In the genomic region with DNA sequence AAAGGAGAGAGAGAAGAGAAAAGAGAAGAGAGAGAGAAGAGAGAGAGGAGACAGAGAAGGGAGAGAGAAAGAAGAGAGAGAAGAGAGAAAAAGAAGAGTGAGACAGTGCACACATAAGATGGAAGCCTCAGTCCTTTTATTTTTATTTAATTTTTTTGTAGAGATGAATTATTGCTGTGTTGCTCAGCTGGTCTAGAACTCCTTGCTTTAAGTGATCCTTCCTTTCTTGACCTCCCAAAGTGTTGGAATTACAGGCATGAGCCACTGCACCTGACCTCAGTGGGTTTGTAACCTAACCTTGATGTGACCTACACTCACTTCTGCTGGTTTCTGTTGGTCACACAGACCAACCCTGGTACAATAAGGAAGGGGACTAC, we compare ENCODE assay signal across 17 cellular contexts. TPM values are rescaled to one million over a fixed set of nuclear protein-coding genes. Genes with fewer than 3 reads are reported as not detected.
DNase-seq lines count a peak whose midpoint lies in the region; ATAC-seq and TF ChIP-seq lines count a peak whose summit lies in the region.
"Had no signal": no experiment of that assay in that cellular context is flagged by ENCODE, and none has a peak within 500 bp of the region (broad histone marks: within the 10 kb centered on the region; RNA-seq: fewer than 3 reads in every experiment).

No MANE protein-coding gene starts in this region.

- no peak overlapping the region for H3K4me3 ChIP-seq in CD8-positive, alpha-beta T cell (ENCODE audit: low read depth, low read length)
- H3K4me3 ChIP-seq in MM.1S (ENCODE audit: low read length) (no peak overlapping the region), PC-3 (ENCODE audit: low read length) (no peak overlapping the region)
- H3K4me3 ChIP-seq: MG63, Peyer's patch, SJSA1 had no signal

- H4K20me1 ChIP-seq in MM.1S (ENCODE audit: insufficient read depth, low read length) (no peaks in the 10 kb centered on the region), PC-3 (ENCODE audit: low read length) (no peaks in the 10 kb centered on the region)

- no peaks in the 10 kb centered on the region for H3K36me3 Mint-ChIP-seq in activated CD8-positive, alpha-beta T cell treated with anti-CD3 and anti-CD28 coated beads for 36 hours (ENCODE audit: low read depth)
- no peaks in the 10 kb centered on the region for H3K36me3 Mint-ChIP-seq in activated CD8-positive, alpha-beta T cell treated with anti-CD3 and anti-CD28 coated beads, Interleukin-2, amount 10 ng/mL, durations not matched to agents 7 days and 5 days (ENCODE audit: low read depth)
- no peaks in the 10 kb centered on the region for H3K36me3 Mint-ChIP-seq in CD8-positive, alpha-beta T cell
- H3K36me3 Mint-ChIP-seq in memory B cell, result no peaks in the 10 kb centered on the region
- H3K36me3 Mint-ChIP-seq: CD4-positive, alpha-beta memory T cell had no signal

- peak; percentile 28 for TF ChIP-seq CTCF in activated CD8-positive, alpha-beta T cell treated with anti-CD3 and anti-CD28 coated beads for 36 hours (IDR thresholded peaks at IDR 0.05)
- TF ChIP-seq CTCF in CD8-positive, alpha-beta T cell (IDR thresholded peaks at IDR 0.05), result peak; percentile 15
- TF ChIP-seq CTCF in MM.1S (IDR thresholded peaks at IDR 0.05; ENCODE audit: low read length), result no peak
- no peak for TF ChIP-seq CTCF in PC-3 (conservative IDR thresholded peaks at IDR 0.05; ENCODE audit: low read depth, low read length)

- no peaks in the 10 kb centered on the region for H3K36me3 ChIP-seq in CD8-positive, alpha-beta T cell (ENCODE audit: insufficient read depth, low read length)
- H3K36me3 ChIP-seq in MM.1S (replicated peaks; ENCODE audit: insufficient read depth, low read length), result no peaks in the 10 kb centered on the region
- H3K36me3 ChIP-seq in PC-3 (ENCODE audit: low read depth, low read length), result no peaks in the 10 kb centered on the region
- H3K36me3 ChIP-seq: MG63, Peyer's patch, SJSA1 had no signal

- no peak for DNase-seq in activated CD8-positive, alpha-beta T cell treated with anti-CD3 and anti-CD28 coated beads for 36 hours
- no peak for DNase-seq in activated CD8-positive, alpha-beta T cell treated with anti-CD3 and anti-CD28 coated beads, Interleukin-2, amount 10 ng/mL, durations not matched to agents 7 days and 5 days
- DNase-seq in CD8-positive, alpha-beta T cell, result no peak
- DNase-seq in MM.1S (no peak), memory B cell (ENCODE audit: low spot score in 2 of 2) (no peak), PC-3 (no peak), DMS 273 (lab: John Stamatoyannopoulos, UW; ENCODE audit: unreplicated experiment) (no peak), NOMO-1 treated with dmso at 0.1 percent for 144 hours (lab: John Stamatoyannopoulos, UW; ENCODE audit: unreplicated experiment) (no peak)
- DNase-seq: Calu3; CD4-positive, alpha-beta memory T cell; Kasumi-1; NCI-H1092; NCI-H2227 treated with DMSO at 0.1 percent for 48 hours had no signal

- no peak for ATAC-seq in activated CD8-positive, alpha-beta T cell treated with anti-CD3 and anti-CD28 coated beads for 36 hours
- no peak for ATAC-seq in activated CD8-positive, alpha-beta T cell treated with anti-CD3 and anti-CD28 coated beads, Interleukin-2, amount 10 ng/mL, durations not matched to agents 7 days and 5 days
- no peak for ATAC-seq in CD8-positive, alpha-beta T cell
- ATAC-seq in memory B cell (ENCODE audit: low read depth), result no peak
- no peak for ATAC-seq in PC-3

- no peaks in the 10 kb centered on the region for H3K9me3 ChIP-seq in CD8-positive, alpha-beta T cell (ENCODE audit: low read length)
- H3K9me3 ChIP-seq in MM.1S (replicated peaks; ENCODE audit: insufficient read depth, low read length), result no peaks in the 10 kb centered on the region
- H3K9me3 ChIP-seq in PC-3 (ENCODE audit: low read length), result no peaks in the 10 kb centered on the region
- H3K9me3 ChIP-seq: MG63, Peyer's patch, SJSA1 had no signal

- H3K27me3 ChIP-seq in CD8-positive, alpha-beta T cell (ENCODE audit: insufficient read depth, low read length), result no peaks in the 10 kb centered on the region
- H3K27me3 ChIP-seq in MM.1S (replicated peaks; ENCODE audit: insufficient read depth, low read length) (peaks cover 49% of the 10 kb centered on the region), PC-3 (ENCODE audit: low read length) (peaks cover 65% of the 10 kb centered on the region)
- H3K27me3 ChIP-seq: Peyer's patch had no signal

- no peaks in the 10 kb centered on the region for H3K4me1 ChIP-seq in CD8-positive, alpha-beta T cell (ENCODE audit: insufficient read depth, low read length)
- H3K4me1 ChIP-seq in MM.1S (ENCODE audit: low read length) (peaks cover 26% of the 10 kb centered on the region), PC-3 (ENCODE audit: insufficient read depth, low read length) (no peaks in the 10 kb centered on the region)
- H3K4me1 ChIP-seq: SJSA1 had no signal

- H3K9me2 ChIP-seq in MM.1S (replicated peaks; ENCODE audit: insufficient read depth, low read length), result no peaks in the 10 kb centered on the region
- no peaks in the 10 kb centered on the region for H3K9me2 ChIP-seq in PC-3 (replicated peaks; ENCODE audit: low read length)

- no peaks in the 10 kb centered on the region for H3K9me3 Mint-ChIP-seq in activated CD8-positive, alpha-beta T cell treated with anti-CD3 and anti-CD28 coated beads for 36 hours
- no peaks in the 10 kb centered on the region for H3K9me3 Mint-ChIP-seq in activated CD8-positive, alpha-beta T cell treated with anti-CD3 and anti-CD28 coated beads, Interleukin-2, amount 10 ng/mL, durations not matched to agents 7 days and 5 days (ENCODE audit: insufficient read depth)
- H3K9me3 Mint-ChIP-seq in CD8-positive, alpha-beta T cell, result no peaks in the 10 kb centered on the region
- H3K9me3 Mint-ChIP-seq in memory B cell, result no peaks in the 10 kb centered on the region

- BruUV-seq in PC-3 (replicated peaks; lab: Mats Ljungman, UMichigan), result no TSS peak

- CTCF ChIA-PET in activated CD8-positive, alpha-beta T cell treated with anti-CD3 and anti-CD28 coated beads for 36 hours (lab: Charles Lee), result interaction anchor here (1.1 kb wide), 1 partner anchor 13 kb away, joined by 3 read pairs; no protein-coding TSS in a partner anchor
- CTCF ChIA-PET in activated CD8-positive, alpha-beta T cell treated with anti-CD3 and anti-CD28 coated beads, Interleukin-2, amount 10 ng/mL, durations not matched to agents 7 days and 5 days (lab: Charles Lee), result no interaction called here
- CTCF ChIA-PET in CD8-positive, alpha-beta T cell (lab: Charles Lee), result no interaction called here
- CTCF ChIA-PET in PC-3 (lab: Charles Lee), result no interaction called here

- H3K4me2 ChIP-seq in MM.1S (ENCODE audit: low read depth, low read length) (peak overlapping the region; percentile 37; the same call in 1 of the 2 replicates), PC-3 (ENCODE audit: low read length) (no peak overlapping the region)

- H3K9ac ChIP-seq in MM.1S (ENCODE audit: low read length) (no peak overlapping the region), PC-3 (ENCODE audit: low read length) (no peak overlapping the region)

- POLR2A ChIA-PET in activated CD8-positive, alpha-beta T cell treated with anti-CD3 and anti-CD28 coated beads for 36 hours (lab: Charles Lee), result no interaction called here
- POLR2A ChIA-PET in activated CD8-positive, alpha-beta T cell treated with anti-CD3 and anti-CD28 coated beads, Interleukin-2, amount 10 ng/mL, durations not matched to agents 7 days and 5 days (lab: Charles Lee), result no interaction called here
- POLR2A ChIA-PET in CD8-positive, alpha-beta T cell (lab: Charles Lee), result no interaction called here
- POLR2A ChIA-PET in PC-3 (lab: Charles Lee; ENCODE audit: unreplicated experiment), result no interaction called here

- no peak overlapping the region for H3K27ac Mint-ChIP-seq in activated CD8-positive, alpha-beta T cell treated with anti-CD3 and anti-CD28 coated beads for 36 hours
- H3K27ac Mint-ChIP-seq in activated CD8-positive, alpha-beta T cell treated with anti-CD3 and anti-CD28 coated beads, Interleukin-2, amount 10 ng/mL, durations not matched to agents 7 days and 5 days, result no peak overlapping the region
- H3K27ac Mint-ChIP-seq in CD8-positive, alpha-beta T cell, result no peak overlapping the region
- peak overlapping the region; percentile 91 for H3K27ac Mint-ChIP-seq in memory B cell
- H3K27ac Mint-ChIP-seq: CD4-positive, alpha-beta memory T cell had no signal

- H2AFZ ChIP-seq in MM.1S (ENCODE audit: low read length) (no peak overlapping the region), PC-3 (ENCODE audit: low read length) (no peak overlapping the region)

- intact Hi-C loops in activated CD8-positive, alpha-beta T cell treated with anti-CD3 and anti-CD28 coated beads for 36 hours (cut with micrococcal nuclease), result no loop called here
- intact Hi-C loops in CD8-positive, alpha-beta T cell (cut with DNase I, micrococcal nuclease), result no loop called here
- intact Hi-C loops in PC-3 (cut with micrococcal nuclease), result no loop called here

- H3K27me3 Mint-ChIP-seq in activated CD8-positive, alpha-beta T cell treated with anti-CD3 and anti-CD28 coated beads for 36 hours, result peaks cover 34% of the 10 kb centered on the region
- H3K27me3 Mint-ChIP-seq in activated CD8-positive, alpha-beta T cell treated with anti-CD3 and anti-CD28 coated beads, Interleukin-2, amount 10 ng/mL, durations not matched to agents 7 days and 5 days (ENCODE audit: low read depth), result peaks cover 49% of the 10 kb centered on the region
- peaks cover 46% of the 10 kb centered on the region for H3K27me3 Mint-ChIP-seq in CD8-positive, alpha-beta T cell (ENCODE audit: low read depth)
- H3K27me3 Mint-ChIP-seq in memory B cell, result no peaks in the 10 kb centered on the region

- peaks cover 7% of the 10 kb centered on the region for H3K4me1 Mint-ChIP-seq in activated CD8-positive, alpha-beta T cell treated with anti-CD3 and anti-CD28 coated beads for 36 hours (ENCODE audit: low read depth)
- peaks cover 9% of the 10 kb centered on the region for H3K4me1 Mint-ChIP-seq in activated CD8-positive, alpha-beta T cell treated with anti-CD3 and anti-CD28 coated beads, Interleukin-2, amount 10 ng/mL, durations not matched to agents 7 days and 5 days (ENCODE audit: low read depth)
- H3K4me1 Mint-ChIP-seq in CD8-positive, alpha-beta T cell (ENCODE audit: low read depth), result no peaks in the 10 kb centered on the region
- peaks cover 45% of the 10 kb centered on the region for H3K4me1 Mint-ChIP-seq in memory B cell

- H3K79me2 ChIP-seq in MM.1S (ENCODE audit: low read length), result no peaks in the 10 kb centered on the region
- H3K79me2 ChIP-seq in PC-3 (ENCODE audit: low read length), result no peaks in the 10 kb centered on the region

- H3F3A ChIP-seq in MM.1S (ENCODE audit: insufficient read depth, low read length) (peaks cover 12% of the 10 kb centered on the region), PC-3 (ENCODE audit: low read length, unreplicated experiment) (no peaks in the 10 kb centered on the region)

- H3K27ac ChIP-seq in CD8-positive, alpha-beta T cell (ENCODE audit: low read depth, low read length), result no peak overlapping the region
- H3K27ac ChIP-seq in MM.1S (ENCODE audit: low read length) (no peak overlapping the region), PC-3 (ENCODE audit: low read length) (no peak overlapping the region)
- H3K27ac ChIP-seq: 22Rv1, Peyer's patch, SJSA1 had no signal

- H3K4me3 Mint-ChIP-seq in activated CD8-positive, alpha-beta T cell treated with anti-CD3 and anti-CD28 coated beads for 36 hours, result no peak overlapping the region
- H3K4me3 Mint-ChIP-seq in activated CD8-positive, alpha-beta T cell treated with anti-CD3 and anti-CD28 coated beads, Interleukin-2, amount 10 ng/mL, durations not matched to agents 7 days and 5 days, result no peak overlapping the region
- no peak overlapping the region for H3K4me3 Mint-ChIP-seq in CD8-positive, alpha-beta T cell
- peak overlapping the region; percentile 46 for H3K4me3 Mint-ChIP-seq in memory B cell
- H3K4me3 Mint-ChIP-seq: CD4-positive, alpha-beta memory T cell had no signal

RNA-seq across cellular contexts. Expression of gene CD40, which starts 6.3 kb away (rescaled TPM):
- total RNA-seq in activated CD8-positive, alpha-beta T cell treated with anti-CD3 and anti-CD28 coated beads for 36 hours, result 1 to 10 TPM; 3.3 to 3.5 TPM
- total RNA-seq in activated CD8-positive, alpha-beta T cell treated with anti-CD3 and anti-CD28 coated beads, Interleukin-2, amount 10 ng/mL, durations not matched to agents 7 days and 5 days, result 1 to 10 TPM in 1 of 2 experiments, under 1 TPM in 1; 0.94 to 1.0 TPM
- total RNA-seq in CD8-positive, alpha-beta T cell, result 1 to 10 TPM; 2.9 to 3.2 TPM
- 4.6 and 5.0 TPM in 2 replicates for total RNA-seq in PC-3 (2014; rRNA removed)

RNA-seq across cellular contexts. Expression of gene NCOA5, which starts 22.1 kb away (rescaled TPM):
- 10 to 100 TPM; 13.1 to 16.8 TPM for total RNA-seq in activated CD8-positive, alpha-beta T cell treated with anti-CD3 and anti-CD28 coated beads for 36 hours
- 10 to 100 TPM; 30.3 to 30.9 TPM for total RNA-seq in activated CD8-positive, alpha-beta T cell treated with anti-CD3 and anti-CD28 coated beads, Interleukin-2, amount 10 ng/mL, durations not matched to agents 7 days and 5 days
- total RNA-seq in CD8-positive, alpha-beta T cell, result 10 to 100 TPM in 1 of 2 experiments, 1 to 10 TPM in 1; 9.6 to 11.7 TPM
- 26.9 and 32.1 TPM in 2 replicates for total RNA-seq in PC-3 (2014; rRNA removed)

Comparison
In these comparisons a context has a peak if more than half of its experiments do, and no peak if none do; other contexts are left out.
1. CTCF ChIP-seq: peak in activated CD8-positive, alpha-beta T cell treated with anti-CD3 and anti-CD28 coated beads for 36 hours (single experiment) and CD8-positive, alpha-beta T cell (single experiment); none in MM.1S (single experiment) and PC-3 (single experiment).